In genomic region chr11:9139628-9140357, GRCh38 we compare ENCODE assay signal across 1 cellular context.
TF ChIP-seq lines count a peak whose summit lies in the region.

No MANE protein-coding gene starts in this region.

TF ChIP-seq in HEK293, 187 proteins besides CTCF, POLR2A, EP300 and RAD21 (continued from another document):
- TF ChIP-seq PRDM10 (tag by site-specific recombination; IDR thresholded peaks at IDR 0.05), result peak; percentile 22; the same call in 1 of the 2 replicates
- peak; percentile 40; the same call in 1 of the 2 replicates for TF ChIP-seq EGR2 (tag by site-specific recombination; IDR thresholded peaks at IDR 0.05; ENCODE audit: low read depth)
- peak; percentile 17; the same call in 1 of the 2 replicates for TF ChIP-seq ZNF398 (tag by site-specific recombination; IDR thresholded peaks at IDR 0.05)
- TF ChIP-seq SP7 (tag by site-specific recombination; IDR thresholded peaks at IDR 0.05), result peak; percentile 71
- no peak for TF ChIP-seq ZNF148 (tag by site-specific recombination; IDR thresholded peaks at IDR 0.05; ENCODE audit: borderline replicate concordance)
- 0 out of 2 replicates have a peak, but pooled peaks have one; percentile 11 for TF ChIP-seq ZBTB17 (tag by site-specific recombination; IDR thresholded peaks at IDR 0.05)
- no peak for TF ChIP-seq ZNF132 (tag by site-specific recombination; IDR thresholded peaks at IDR 0.05; ENCODE audit: borderline replicate concordance)
- TF ChIP-seq ZNF513 (tag by site-specific recombination; IDR thresholded peaks at IDR 0.05), result no peak
- TF ChIP-seq ZNF10 (tag by site-specific recombination; IDR thresholded peaks at IDR 0.05), result peak; percentile 83
